ENCODE assay signal across 22 cellular contexts in the genomic region with DNA sequence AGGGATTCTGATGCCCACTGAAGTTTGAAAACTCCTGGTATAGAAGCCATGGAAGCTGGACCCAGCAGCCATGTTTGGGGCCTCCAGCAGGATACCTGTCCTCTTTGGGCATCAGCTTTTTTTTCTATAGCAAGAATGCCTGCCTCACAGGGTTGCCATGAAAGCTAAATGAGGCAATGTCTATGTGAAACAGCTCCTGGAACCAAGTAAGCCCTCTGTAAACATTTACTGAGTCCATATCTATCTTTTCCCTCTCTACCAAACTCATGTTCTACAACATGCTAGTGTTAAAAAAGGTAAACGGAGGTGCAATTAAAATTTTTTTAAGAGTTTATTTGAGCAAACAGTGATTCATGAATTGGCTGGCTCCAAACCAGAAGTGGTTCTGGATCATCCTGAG. TPM values are rescaled to one million over a fixed set of nuclear protein-coding genes. Genes with fewer than 3 reads are reported as not detected.
DNase-seq lines count a peak whose midpoint lies in the region; ATAC-seq and TF ChIP-seq lines count a peak whose summit lies in the region.
"Had no signal": no experiment of that assay in that cellular context is flagged by ENCODE, and none has a peak within 500 bp of the region (broad histone marks: within the 10 kb centered on the region; RNA-seq: fewer than 3 reads in every experiment).

No MANE protein-coding gene starts in this region.

- peaks cover 22% of the 10 kb centered on the region for H3K4me1 Mint-ChIP-seq in Caco-2 (ENCODE audit: low read depth, unreplicated experiment)
- H3K4me1 Mint-ChIP-seq in dendritic cell treated with granulocyte-macrophage colony-stimulating factor and Interleukin-4, amounts not matched to agents 40 ng/mL and 50 ng/mL, for 4 days (ENCODE audit: low read depth) = peaks cover 92% of the 10 kb centered on the region
- H3K4me1 Mint-ChIP-seq: CD4-positive, alpha-beta memory T cell; CD8-positive, alpha-beta memory T cell had no signal

- H2BK120ac ChIP-seq in mesendoderm (ENCODE audit: low read depth, low read length) = no peak overlapping the region

- no peak overlapping the region for H4K5ac ChIP-seq in mesendoderm (ENCODE audit: low read length)

- H3K27me3 ChIP-seq in Caco-2 (replicated peaks; ENCODE audit: control insufficient read depth, insufficient read depth, low read length) (no peaks in the 10 kb centered on the region), mesendoderm (ENCODE audit: insufficient read depth, low read length, poor library complexity) (no peaks in the 10 kb centered on the region)
- H3K27me3 ChIP-seq: BLaER1 had no signal

- H3K4me1 ChIP-seq in Caco-2 (peaks cover 21% of the 10 kb centered on the region), mesendoderm (ENCODE audit: control insufficient read depth, low read depth, low read length) (peaks cover 18% of the 10 kb centered on the region)
- H3K4me1 ChIP-seq: BE2C, BLaER1 had no signal

- peak; percentile 2 for DNase-seq in DMS53 (lab: John Stamatoyannopoulos, UW)
- DNase-seq in DMS53 treated with DMSO at 0.1 percent for 48 hours (lab: John Stamatoyannopoulos, UW; ENCODE audit: unreplicated experiment) = no peak
- DNase-seq in Caco-2 = peak in 1 of 2 experiments; percentile 21
- DNase-seq in mesendoderm = no peak
- DNase-seq in activated naive CD4-positive, alpha-beta T cell treated with anti-CD3 and anti-CD28 coated beads, Interleukin-2, amount 50 U/mL, for 16 hours = no peak
- no peak for DNase-seq in A172 (ENCODE audit: low spot score)
- DNase-seq: ACHN; BE2C; C1 segment of cervical spinal cord; Calu3; CD4-positive, alpha-beta memory T cell; CD4-positive, CD25-positive, alpha-beta regulatory T cell; CD8-positive, alpha-beta memory T cell; COR-L47; DMS79 treated with DMSO at 0.1 percent for 48 hours; GF-D8 had no signal

- peak overlapping the region; percentile 91 for H4K8ac ChIP-seq in mesendoderm (ENCODE audit: low read depth, low read length)

- H3K9ac ChIP-seq in mesendoderm (ENCODE audit: low read length) = no peak overlapping the region
- H3K9ac ChIP-seq: BLaER1 had no signal

- H3K18ac ChIP-seq in mesendoderm (ENCODE audit: low read length) = no peak overlapping the region

- H3K27ac Mint-ChIP-seq in Caco-2 (ENCODE audit: unreplicated experiment) = peak overlapping the region; percentile 46
- H3K27ac Mint-ChIP-seq in dendritic cell treated with granulocyte-macrophage colony-stimulating factor and Interleukin-4, amounts not matched to agents 40 ng/mL and 50 ng/mL, for 4 days = peak overlapping the region; percentile 94
- H3K27ac Mint-ChIP-seq: CD4-positive, alpha-beta memory T cell; CD4-positive, CD25-positive, alpha-beta regulatory T cell; CD8-positive, alpha-beta memory T cell had no signal

- CTCF ChIA-PET in Caco-2 (lab: Charles Lee) = interaction anchor here (1.4 kb wide), 1 partner anchor 29 kb away, joined by 4 read pairs; a partner anchor contains a TSS

- H3K79me1 ChIP-seq in mesendoderm (ENCODE audit: low read length) = no peaks in the 10 kb centered on the region

- H3K36me3 ChIP-seq in Caco-2 (ENCODE audit: control insufficient read depth, insufficient read depth, low read length) (no peaks in the 10 kb centered on the region), mesendoderm (ENCODE audit: control insufficient read depth, insufficient read depth, low read length) (no peaks in the 10 kb centered on the region)
- H3K36me3 ChIP-seq: BE2C, BLaER1 had no signal

- POLR2A ChIA-PET in Caco-2 (lab: Charles Lee) = interaction anchor here (0.5 kb wide), 1 partner anchor 179 kb away, joined by 7 read pairs; a partner anchor contains a TSS

- H3K36me3 Mint-ChIP-seq in Caco-2 (ENCODE audit: insufficient read depth, unreplicated experiment) = no peaks in the 10 kb centered on the region
- H3K36me3 Mint-ChIP-seq in dendritic cell treated with granulocyte-macrophage colony-stimulating factor and Interleukin-4, amounts not matched to agents 40 ng/mL and 50 ng/mL, for 4 days (ENCODE audit: low read depth) = peaks cover 64% of the 10 kb centered on the region

- no peak overlapping the region for H2BK5ac ChIP-seq in mesendoderm (ENCODE audit: low read length)

- BruUV-seq in Caco-2 (replicated peaks; lab: Mats Ljungman, UMichigan) = no TSS peak

- no peak overlapping the region for H3K4ac ChIP-seq in mesendoderm (ENCODE audit: low read depth, low read length)

- H3K9me3 ChIP-seq in Caco-2 = no peaks in the 10 kb centered on the region
- H3K9me3 ChIP-seq: BE2C had no signal

- no peak for TF ChIP-seq CTCF in Caco-2 (IDR thresholded peaks at IDR 0.05; ENCODE audit: insufficient read depth in 1 of 2, low read depth in 1 of 2, low read length in 1 of 2, severe bottlenecking in 1 of 2, unreplicated experiment in 1 of 2)

- intact Hi-C loops in Caco-2 (cut with micrococcal nuclease; ENCODE audit: unreplicated experiment) = no loop called here
- intact Hi-C loops in dendritic cell treated with granulocyte-macrophage colony-stimulating factor and Interleukin-4, amounts not matched to agents 40 ng/mL and 50 ng/mL, for 4 days (cut with micrococcal nuclease) = no loop called here

- no peaks in the 10 kb centered on the region for H3K9me3 Mint-ChIP-seq in Caco-2 (ENCODE audit: unreplicated experiment)
- peaks cover 7% of the 10 kb centered on the region for H3K9me3 Mint-ChIP-seq in dendritic cell treated with granulocyte-macrophage colony-stimulating factor and Interleukin-4, amounts not matched to agents 40 ng/mL and 50 ng/mL, for 4 days
- H3K9me3 Mint-ChIP-seq: CD4-positive, CD25-positive, alpha-beta regulatory T cell had no signal

- WGBS in mesendoderm (ENCODE audit: extremely low coverage, insufficient coverage, low lambda C conversion rate) = no CpG with 5 or more reads among the region's 1 CpG

- no peak overlapping the region for H3K4me2 ChIP-seq in mesendoderm (ENCODE audit: low read length)
- H3K4me2 ChIP-seq: BLaER1 had no signal

- no peak for ATAC-seq in HG03520 (IDR thresholded peaks at IDR 0.05; ENCODE audit: unreplicated experiment)
- ATAC-seq: GM12878 had no signal

- no peak overlapping the region for H3K4me3 Mint-ChIP-seq in Caco-2 (ENCODE audit: unreplicated experiment)
- H3K4me3 Mint-ChIP-seq in dendritic cell treated with granulocyte-macrophage colony-stimulating factor and Interleukin-4, amounts not matched to agents 40 ng/mL and 50 ng/mL, for 4 days = peak overlapping the region; percentile 78
- H3K4me3 Mint-ChIP-seq: CD14-positive monocyte; CD4-positive, alpha-beta memory T cell; CD4-positive, CD25-positive, alpha-beta regulatory T cell; CD8-positive, alpha-beta memory T cell had no signal

- no peak overlapping the region for H2BK15ac ChIP-seq in mesendoderm (replicated peaks; ENCODE audit: low read depth)

- no peak overlapping the region for H2AK5ac ChIP-seq in mesendoderm (ENCODE audit: low read length)

- no peak overlapping the region for H3K27ac ChIP-seq in mesendoderm (ENCODE audit: low read depth, low read length)
- H3K27ac ChIP-seq: 22Rv1, BLaER1 had no signal

- H3K23ac ChIP-seq in mesendoderm (ENCODE audit: low read length) = no peak overlapping the region

- no peaks in the 10 kb centered on the region for H3K27me3 Mint-ChIP-seq in Caco-2 (ENCODE audit: insufficient read depth, unreplicated experiment)
- no peaks in the 10 kb centered on the region for H3K27me3 Mint-ChIP-seq in dendritic cell treated with granulocyte-macrophage colony-stimulating factor and Interleukin-4, amounts not matched to agents 40 ng/mL and 50 ng/mL, for 4 days
- H3K27me3 Mint-ChIP-seq: CD4-positive, alpha-beta memory T cell; CD4-positive, CD25-positive, alpha-beta regulatory T cell had no signal

- H3K79me2 ChIP-seq in mesendoderm (ENCODE audit: control insufficient read depth, insufficient read depth, low read length) = no peaks in the 10 kb centered on the region

- no peak overlapping the region for H3K56ac ChIP-seq in mesendoderm (ENCODE audit: low read length)

- no peak overlapping the region for H3K4me3 ChIP-seq in Caco-2 (ENCODE audit: low read depth, low read length)
- H3K4me3 ChIP-seq in mesendoderm (ENCODE audit: low read length) = no peak overlapping the region
- H3K4me3 ChIP-seq: BLaER1, GM12878 had no signal

RNA-seq across cellular contexts. Expression of a gene that starts 28.6 kb away (rescaled TPM):
- total RNA-seq in Caco-2 (2022) = 9.7 and 13.4 TPM in 2 replicates
- polyA plus RNA-seq in mesendoderm (2013, experiment 1 of 2) = 3.3 TPM
- 3.2 TPM for polyA plus RNA-seq in mesendoderm (2013, experiment 2 of 2)
- 0.59 and 0.65 TPM in 2 replicates for total RNA-seq in A172 (2014; rRNA removed; shearing (Covaris generic))

RNA-seq across cellular contexts. Expression of a gene that starts 53.6 kb away (rescaled TPM):
- 31.0 and 36.1 TPM in 2 replicates for total RNA-seq in Caco-2 (2022)
- 75.1 TPM for polyA plus RNA-seq in mesendoderm (2013, experiment 1 of 2)
- polyA plus RNA-seq in mesendoderm (2013, experiment 2 of 2) = 73.5 TPM
- 6.1 and 6.4 TPM in 2 replicates for total RNA-seq in A172 (2014; rRNA removed; shearing (Covaris generic))

RNA-seq across cellular contexts. Expression of a gene that starts 54.0 kb away (rescaled TPM):
- 38.2 and 45.3 TPM in 2 replicates for total RNA-seq in Caco-2 (2022)
- 32.7 TPM for polyA plus RNA-seq in mesendoderm (2013, experiment 1 of 2)
- polyA plus RNA-seq in mesendoderm (2013, experiment 2 of 2) = 34.2 TPM
- 10.1 and 16.8 TPM in 2 replicates for total RNA-seq in A172 (2014; rRNA removed; shearing (Covaris generic))
